ENCODE assay signal across 8 cellular contexts in genomic region chr17:80263253-80264047, GRCh38. TPM values are rescaled to one million over a fixed set of nuclear protein-coding genes. Genes with fewer than 3 reads are reported as not detected.
DNase-seq lines count a peak whose midpoint lies in the region; ATAC-seq and TF ChIP-seq lines count a peak whose summit lies in the region.

No MANE protein-coding gene starts in this region.

- H3K9me3 ChIP-seq in Loucy (ENCODE audit: insufficient read depth, low read depth, low read length) (no peaks in the 10 kb centered on the region), lung (ENCODE audit: control insufficient read depth in 2 of 2, insufficient read depth in 1 of 2, low read length in 1 of 2) (no peaks in the 10 kb centered on the region)

- TF ChIP-seq CTCF in Loucy (conservative IDR thresholded peaks at IDR 0.05; ENCODE audit: low read length) (no peak), WI38 (IDR thresholded peaks at IDR 0.05; ENCODE audit: low read depth, low read length) (no peak), chondrocyte (IDR thresholded peaks at IDR 0.05) (peak; percentile 34), lung (IDR thresholded peaks at IDR 0.05; ENCODE audit: control extremely low read depth, extremely low read depth) (no peak)

- H2AFZ ChIP-seq in Loucy (ENCODE audit: low read length): no peak overlapping the region

- peak; percentile 39 for ATAC-seq in GM21390 (IDR thresholded peaks at IDR 0.05; ENCODE audit: unreplicated experiment)
- ATAC-seq in lung (ENCODE audit: insufficient read depth, low FRiP score): peak; percentile 40

- no peak overlapping the region for H3K4me3 Mint-ChIP-seq in chondrocyte (ENCODE audit: unreplicated experiment)

- peak overlapping the region; percentile 79 for H3K9ac ChIP-seq in Loucy (ENCODE audit: low read depth, low read length, poor library complexity, severe bottlenecking)

- no peaks in the 10 kb centered on the region for H3K9me2 ChIP-seq in Loucy (replicated peaks; ENCODE audit: low read depth, low read length)

- no peaks in the 10 kb centered on the region for H3K9me3 Mint-ChIP-seq in chondrocyte (ENCODE audit: low read depth)

- no peaks in the 10 kb centered on the region for H3K27me3 Mint-ChIP-seq in chondrocyte (ENCODE audit: low read depth)

- peak overlapping the region; percentile 38 to 83 for H3K27ac ChIP-seq in lung (ENCODE audit: low read depth in 1 of 2, low read length in 1 of 2)

- WGBS in lung, 2 donors: 15 to 20% methylated on average over 16 of the region's 16 CpGs

- H3K4me3 ChIP-seq in Loucy (ENCODE audit: low read length, poor library complexity, severe bottlenecking): peak overlapping the region; percentile 87
- peak overlapping the region; percentile 49 for H3K4me3 ChIP-seq in WI38 (ENCODE audit: low read depth, low read length)
- H3K4me3 ChIP-seq in lung: peak overlapping the region; percentile 57

- peaks cover 42% of the 10 kb centered on the region for H3K79me2 ChIP-seq in Loucy (ENCODE audit: insufficient read depth, low read length)

- peak; percentile 85 for DNase-seq in DMS153 (lab: John Stamatoyannopoulos, UW)
- DNase-seq in chondrocyte (ENCODE audit: low spot score): no peak
- peak; percentile 92 for DNase-seq in lung (ENCODE audit: low spot score)
- peak; percentile 57 for DNase-seq in stimulated activated CD8-positive, alpha-beta memory T cell treated with anti-CD3 and anti-CD28 coated beads, Interleukin-15, amount 100 ng/mL, for 24 hours (ENCODE audit: low read depth)
- no peak for DNase-seq in NCI-H1105 treated with DMSO at 0.1 percent for 48 hours (lab: John Stamatoyannopoulos, UW)

- peak overlapping the region; percentile 95 for H3K4me2 ChIP-seq in Loucy (ENCODE audit: low read depth, low read length, poor library complexity, severe bottlenecking)

- H3K4me1 Mint-ChIP-seq in chondrocyte (ENCODE audit: low read depth): peaks cover 29% of the 10 kb centered on the region

- H4K20me1 ChIP-seq in Loucy (ENCODE audit: insufficient read depth, low read length, poor library complexity, severe bottlenecking): peaks cover 7% of the 10 kb centered on the region

- peaks cover 12% of the 10 kb centered on the region for H3F3A ChIP-seq in Loucy (ENCODE audit: low read depth)

- H3K4me1 ChIP-seq in Loucy (ENCODE audit: insufficient read depth, low read length, poor library complexity, severe bottlenecking): peaks cover 34% of the 10 kb centered on the region
- peaks cover 3 to 24% of the 10 kb centered on the region in 2 donors for H3K4me1 ChIP-seq in lung (ENCODE audit: control insufficient read depth in 2 of 2, insufficient read depth in 2 of 2, low read length in 2 of 2)

- H3K27ac Mint-ChIP-seq in chondrocyte (ENCODE audit: unreplicated experiment): peak overlapping the region; percentile 65

- no peaks in the 10 kb centered on the region for H3K36me3 ChIP-seq in Loucy (ENCODE audit: insufficient read depth, low read length)
- H3K36me3 ChIP-seq in lung (ENCODE audit: control insufficient read depth in 2 of 2, insufficient read depth in 2 of 2, low read length in 2 of 2): peaks cover 0 to 6% of the 10 kb centered on the region in 2 donors

- H3K36me3 Mint-ChIP-seq in chondrocyte (ENCODE audit: low read depth): peaks cover 10% of the 10 kb centered on the region

- H3K27me3 ChIP-seq in Loucy (ENCODE audit: insufficient read depth, low read length, poor library complexity, severe bottlenecking) (no peaks in the 10 kb centered on the region), lung (ENCODE audit: control insufficient read depth, insufficient read depth) (no peaks in the 10 kb centered on the region)

RNA-seq across cellular contexts. Expression of gene RNF213, which starts 2.8 kb away (rescaled TPM):
- total RNA-seq in chondrocyte: 72.5 to 104 TPM (median 73.2 TPM) in 3 replicates
- 100 to 1,000 TPM; 135 to 198 TPM for total RNA-seq in lung
- polyA plus RNA-seq in lung: 10 to 100 TPM; 67.0 to 76.7 TPM

RNA-seq across cellular contexts. Expression of gene SLC26A11, which starts 43.2 kb away (rescaled TPM):
- 16.2 to 19.0 TPM (median 16.2 TPM) in 3 replicates for total RNA-seq in chondrocyte
- 10 to 100 TPM; 27.8 to 34.2 TPM for total RNA-seq in lung
- 10 to 100 TPM; 25.0 to 37.0 TPM for polyA plus RNA-seq in lung

RNA-seq across cellular contexts. Expression of gene SGSH, which starts 43.3 kb away (rescaled TPM):
- total RNA-seq in chondrocyte (42.6 to 45.4 TPM (median 44.7 TPM) in 3 replicates), lung (10 to 100 TPM; 27.5 to 75.1 TPM)
- 10 to 100 TPM; 42.5 to 65.7 TPM for polyA plus RNA-seq in lung

Comparison
In these comparisons a context has a peak if more than half of its experiments do, and no peak if none do; other contexts are left out.
1. DNase-seq: peak in DMS153 (single experiment), lung (single experiment) and stimulated activated CD8-positive, alpha-beta memory T cell treated with anti-CD3 and anti-CD28 coated beads, Interleukin-15, amount 100 ng/mL, for 24 hours (single experiment); none in chondrocyte (single experiment) and NCI-H1105 treated with DMSO at 0.1 percent for 48 hours (single experiment).
2. Peak in every context shown above with its lines, with median percentiles within 50 percentile points of each other: H3K4me3 ChIP-seq.